In the genomic region with DNA sequence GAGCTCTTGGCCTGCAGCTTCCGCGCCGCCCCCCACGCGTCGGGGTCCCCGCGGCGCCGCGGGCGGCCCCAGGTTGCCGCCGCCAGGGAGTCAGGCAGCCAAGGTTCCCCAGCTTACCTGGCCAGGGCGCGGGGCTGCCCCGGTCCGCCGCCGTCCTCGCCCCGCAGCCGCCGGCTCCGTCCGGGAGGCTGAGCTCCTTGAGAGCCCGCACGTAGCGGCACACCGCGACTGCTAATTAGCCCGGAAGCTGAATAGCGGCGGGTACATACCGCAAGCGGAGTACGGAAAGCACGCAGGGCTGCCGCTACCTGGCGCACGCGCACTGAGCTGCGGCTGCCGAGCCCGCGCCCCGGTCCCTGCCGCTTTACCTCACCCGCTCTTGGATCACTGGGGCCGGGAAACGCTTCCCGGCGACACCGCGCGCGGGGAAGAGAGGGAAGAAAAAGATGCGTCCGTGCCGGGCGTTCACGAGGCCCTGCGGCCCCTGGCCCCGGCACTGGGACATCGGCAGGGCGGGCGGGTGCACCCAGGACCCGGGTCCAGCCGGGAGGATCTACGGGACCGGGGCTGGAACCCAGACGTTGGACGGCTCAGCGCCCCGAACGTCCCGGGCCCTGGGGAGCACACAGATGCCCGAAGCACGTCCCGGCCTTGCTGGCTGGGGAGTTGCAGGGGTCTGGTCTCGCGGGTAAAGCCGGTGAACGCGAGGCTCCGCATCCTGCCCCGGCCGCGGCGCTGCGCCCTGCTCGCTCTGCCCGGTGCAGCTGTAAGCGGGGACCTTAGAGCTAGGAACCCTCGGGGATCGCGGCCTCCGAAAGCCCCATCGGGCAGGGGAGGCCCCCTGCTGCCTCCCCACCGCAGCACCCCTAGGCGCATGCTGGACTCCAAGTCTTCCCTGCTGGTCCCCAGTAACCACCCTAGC, we compare ENCODE assay signal across 8 cellular contexts. TPM values are rescaled to one million over a fixed set of nuclear protein-coding genes. Genes with fewer than 3 reads are reported as not detected.
DNase-seq lines count a peak whose midpoint lies in the region; ATAC-seq lines count a peak whose summit lies in the region.

A gene with protein sequence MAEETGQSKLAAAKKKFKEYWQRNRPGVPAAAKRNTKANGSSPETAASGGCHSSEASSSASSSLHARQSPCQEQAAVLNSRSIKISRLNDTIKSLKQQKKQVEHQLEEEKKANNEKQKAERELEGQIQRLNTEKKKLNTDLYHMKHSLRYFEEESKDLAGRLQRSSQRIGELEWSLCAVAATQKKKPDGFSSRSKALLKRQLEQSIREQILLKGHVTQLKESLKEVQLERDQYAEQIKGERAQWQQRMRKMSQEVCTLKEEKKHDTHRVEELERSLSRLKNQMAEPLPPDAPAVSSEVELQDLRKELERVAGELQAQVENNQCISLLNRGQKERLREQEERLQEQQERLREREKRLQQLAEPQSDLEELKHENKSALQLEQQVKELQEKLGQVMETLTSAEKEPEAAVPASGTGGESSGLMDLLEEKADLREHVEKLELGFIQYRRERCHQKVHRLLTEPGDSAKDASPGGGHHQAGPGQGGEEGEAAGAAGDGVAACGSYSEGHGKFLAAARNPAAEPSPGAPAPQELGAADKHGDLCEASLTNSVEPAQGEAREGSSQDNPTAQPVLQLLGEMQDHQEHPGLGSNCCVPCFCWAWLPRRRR (minus strand): TSS at position 253 of the 922 bp plus-strand sequence. CDS start 47,739 bp downstream, outside the sequence.

- in situ Hi-C loops in ACHN (cut with HindIII; ENCODE audit: low pct_ligation_motif_present, low pct_unique_long_range_greater_than_20kb, low sequenced_read_pairs): no loop called here

- peak; percentile 63 for DNase-seq in ACHN
- DNase-seq in NCI-H524 (lab: John Stamatoyannopoulos, UW): peak; percentile 41 to 74
- DNase-seq in activated CD4-positive, alpha-beta T cell treated with anti-CD3 and anti-CD28 coated beads, Interleukin-2, amount 50 U/mL, for 48 hours: peak; percentile 76 to 79
- peak; percentile 78 for DNase-seq in effector CD4-positive, alpha-beta T cell
- DNase-seq in lung microvascular endothelial cell (ENCODE audit: low read depth in 2 of 2): peak; percentile 50 to 62
- DNase-seq in stimulated activated CD4-positive, alpha-beta T cell treated with anti-CD3 and anti-CD28 coated beads, TNF-alpha, amount 100 ng/mL, for 48 hours (ENCODE audit: low read depth in 3 of 3): peak; percentile 51 to 61 (median 55)

- peak; percentile 69 for ATAC-seq in GM18867 (IDR thresholded peaks at IDR 0.05; ENCODE audit: unreplicated experiment)
- ATAC-seq in HG03097 (IDR thresholded peaks at IDR 0.05; ENCODE audit: low FRiP score, unreplicated experiment): peak; percentile 68

RNA-seq across cellular contexts. Expression of the gene that starts here (rescaled TPM):
- total RNA-seq in lung microvascular endothelial cell: 4.1 and 4.8 TPM in 2 replicates

Comparison
In these comparisons a context has a peak if more than half of its experiments do, and no peak if none do; other contexts are left out.
1. Peak in every context shown above with its lines: DNase-seq and ATAC-seq.